Comparison of ENCODE assay signal across 7 cellular contexts in the genomic region with DNA sequence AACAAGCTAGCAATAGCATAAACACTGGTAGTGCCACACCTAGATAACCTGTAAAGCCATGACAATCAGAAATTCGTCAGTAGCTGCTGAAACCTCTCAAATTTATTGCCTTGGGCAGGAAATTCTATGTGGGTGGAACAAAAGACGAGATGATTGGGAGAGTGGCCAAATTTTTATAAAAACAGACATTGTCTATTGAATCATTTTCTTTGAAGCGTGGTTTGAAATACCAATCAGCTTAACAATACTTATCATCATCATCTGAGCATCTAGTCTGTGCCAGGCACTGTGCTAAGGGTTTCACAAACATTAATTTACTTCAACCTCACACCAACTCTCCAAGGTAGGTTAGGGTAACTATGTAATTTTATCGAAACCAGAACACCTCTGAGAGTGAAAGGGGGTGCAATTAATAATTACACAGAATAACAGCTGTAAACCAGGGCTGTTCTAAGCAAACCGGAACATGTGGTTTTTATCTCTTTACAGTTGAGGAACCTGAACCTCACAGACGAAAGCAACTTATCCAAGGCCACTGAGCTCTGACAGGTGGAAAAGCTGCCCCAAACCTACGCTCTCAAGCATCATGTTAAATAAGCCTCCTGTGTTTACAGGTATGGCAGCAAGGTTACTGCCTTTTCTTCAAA. TPM values are rescaled to one million over a fixed set of nuclear protein-coding genes. Genes with fewer than 3 reads are reported as not detected.
A peak's percentile ranks its signal among the peaks of the same experiment; 100 is the strongest.
DNase-seq lines count a peak whose midpoint lies in the region; ATAC-seq and TF ChIP-seq lines count a peak whose summit lies in the region.

No MANE protein-coding gene starts in this region.

- H3K4me3 ChIP-seq in HCT116 (replicated peaks in 1 of 2; ENCODE audit: low read depth in 1 of 2, low read length in 2 of 2) (peak overlapping the region; percentile 12 to 40), cardiac fibroblast (replicated peaks in 1 of 2; ENCODE audit: low read depth in 2 of 2, low read length in 2 of 2) (no peak overlapping the region), spleen (peak overlapping the region in 3 of 8 donors; percentile 26 to 52 (median 27))

- H3K9me3 ChIP-seq in HCT116 (ENCODE audit: control insufficient read depth in 1 of 2, insufficient read depth in 1 of 2, low read depth in 1 of 2, low read length in 2 of 2) (no peaks in the 10 kb centered on the region), spleen (no peaks in the 10 kb centered on the region)

- peak overlapping the region; percentile 37 for H3K9ac ChIP-seq in HCT116 (ENCODE audit: low read length)

- H3K27me3 ChIP-seq in HCT116 (ENCODE audit: insufficient read depth, low read length) (no peaks in the 10 kb centered on the region), spleen (replicated peaks in 1 of 7) (no peaks in the 10 kb centered on the region)

- TF ChIP-seq CTCF in HCT116 (IDR thresholded peaks at IDR 0.05 in 2 of 3, conservative IDR thresholded peaks at IDR 0.05 in 1 of 3; ENCODE audit: borderline replicate concordance in 1 of 3, insufficient read depth in 1 of 3, low read depth in 2 of 3, low read length in 2 of 3) (no peak), cardiac fibroblast (IDR thresholded peaks at IDR 0.05; ENCODE audit: low read depth, low read length) (no peak), spleen (IDR thresholded peaks at IDR 0.05 in 8 of 11, conservative IDR thresholded peaks at IDR 0.05 in 3 of 11) (no peak)

- H3K27ac ChIP-seq in HCT116 (ENCODE audit: low read depth, low read length) (peak overlapping the region; percentile 72), spleen (peak overlapping the region; percentile 32 to 81 (median 58))

- TF ChIP-seq POLR2A in HCT116 (IDR thresholded peaks at IDR 0.05; ENCODE audit: borderline replicate concordance, extremely low read depth, insufficient read depth, insufficient read length) (no peak), spleen (IDR thresholded peaks at IDR 0.05) (no peak)

- peak overlapping the region; percentile 28 for H2AFZ ChIP-seq in HCT116 (ENCODE audit: low read depth, low read length, poor library complexity, severe bottlenecking)

- WGBS in spleen, 5 donors = 19 to 36% (median 32%) methylated on average over 7 of the region's 7 CpGs

- no peaks in the 10 kb centered on the region for H4K20me1 ChIP-seq in HCT116 (ENCODE audit: insufficient read depth)

- RAD21 ChIA-PET in HCT116 (lab: Charles Lee; ENCODE audit: low non-redundant PET in 1 of 2, low total read pairs in 2 of 2, uncharacterized antibody in 2 of 2, unreplicated experiment in 2 of 2) = no interaction called here

- peak overlapping the region; percentile 67 for H3K4me2 ChIP-seq in HCT116 (ENCODE audit: low read length)

- POLR2A ChIA-PET in HCT116 (lab: Charles Lee) = interaction anchor here (1.0 to 1.6 kb wide), 2 partner anchors 8 to 9 kb away, joined by 3 to 13 read pairs; no protein-coding TSS in a partner anchor

- TF ChIP-seq RAD21 in HCT116 (IDR thresholded peaks at IDR 0.05; ENCODE audit: low read depth) = no peak

- no peaks in the 10 kb centered on the region for H3K9me2 ChIP-seq in HCT116 (ENCODE audit: insufficient read depth)

- intact Hi-C loops in HCT116 (cut with micrococcal nuclease) = no loop called here
- intact Hi-C loops in spleen (cut with DNase I; ENCODE audit: low total_unique reads) = no loop called here

- H3K79me2 ChIP-seq in HCT116 (ENCODE audit: insufficient read depth, low read length) = no peaks in the 10 kb centered on the region

- CTCF ChIA-PET in HCT116 (lab: Charles Lee) = interaction anchor here (0.9 to 1.3 kb wide), 3 partner anchors 11 to 53 kb away, joined by 3 to 4 read pairs (median 3); no protein-coding TSS in a partner anchor

- peak; percentile 87 for DNase-seq in HCT116 (ENCODE audit: low read depth, low spot score)
- peak; percentile 48 for DNase-seq in NCI-H1048 (lab: John Stamatoyannopoulos, UW)
- DNase-seq in cardiac fibroblast (ENCODE audit: low read depth in 2 of 2) = peak; percentile 2 to 58
- DNase-seq in spleen = no peak
- no peak for DNase-seq in HUDEP-2 (lab: John Stamatoyannopoulos, UW; ENCODE audit: unreplicated experiment in 76 of 76)
- no peak for DNase-seq in NCI-H2029 (lab: John Stamatoyannopoulos, UW)

- BruUV-seq in HCT116 (replicated peaks; lab: Mats Ljungman, UMichigan) = TSS peak; percentile 90

- H3K36me3 ChIP-seq in HCT116 (ENCODE audit: control insufficient read depth in 1 of 2, insufficient read depth in 2 of 2, low read length in 2 of 2) (no peaks in the 10 kb centered on the region), spleen (no peaks in the 10 kb centered on the region)

- ATAC-seq in GM18520 (IDR thresholded peaks at IDR 0.05; ENCODE audit: unreplicated experiment) (peak; percentile 78), HCT116 (peak; percentile 79)

- H3K4me1 ChIP-seq in HCT116 (ENCODE audit: control insufficient read depth in 1 of 2, insufficient read depth in 2 of 2, low read length in 2 of 2) (peaks cover 25 to 42% of the 10 kb centered on the region in 2 experiments), spleen (peaks cover 0 to 25% (median 17%) of the 10 kb centered on the region in 6 donors)

TF ChIP-seq in HCT116, 20 proteins besides CTCF, POLR2A, EP300 and RAD21 (continues in another document):
- TF ChIP-seq, protein P1, sequence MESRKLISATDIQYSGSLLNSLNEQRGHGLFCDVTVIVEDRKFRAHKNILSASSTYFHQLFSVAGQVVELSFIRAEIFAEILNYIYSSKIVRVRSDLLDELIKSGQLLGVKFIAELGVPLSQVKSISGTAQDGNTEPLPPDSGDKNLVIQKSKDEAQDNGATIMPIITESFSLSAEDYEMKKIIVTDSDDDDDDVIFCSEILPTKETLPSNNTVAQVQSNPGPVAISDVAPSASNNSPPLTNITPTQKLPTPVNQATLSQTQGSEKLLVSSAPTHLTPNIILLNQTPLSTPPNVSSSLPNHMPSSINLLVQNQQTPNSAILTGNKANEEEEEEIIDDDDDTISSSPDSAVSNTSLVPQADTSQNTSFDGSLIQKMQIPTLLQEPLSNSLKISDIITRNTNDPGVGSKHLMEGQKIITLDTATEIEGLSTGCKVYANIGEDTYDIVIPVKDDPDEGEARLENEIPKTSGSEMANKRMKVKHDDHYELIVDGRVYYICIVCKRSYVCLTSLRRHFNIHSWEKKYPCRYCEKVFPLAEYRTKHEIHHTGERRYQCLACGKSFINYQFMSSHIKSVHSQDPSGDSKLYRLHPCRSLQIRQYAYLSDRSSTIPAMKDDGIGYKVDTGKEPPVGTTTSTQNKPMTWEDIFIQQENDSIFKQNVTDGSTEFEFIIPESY (IDR thresholded peaks at IDR 0.05; ENCODE audit: extremely low read depth, insufficient replicate concordance, low read length) = no peak
- TF ChIP-seq EZH2phosphoT487 (IDR thresholded peaks at IDR 0.05; ENCODE audit: borderline replicate concordance) (no peak), YY1 (IDR thresholded peaks at IDR 0.05; ENCODE audit: extremely low read depth, insufficient replicate concordance, low read depth, low read length) (no peak), EZH2 (IDR thresholded peaks at IDR 0.05) (no peak), CEBPB (IDR thresholded peaks at IDR 0.05; ENCODE audit: low read depth) (peak; percentile 63; the same call in 1 of the 2 replicates), FOSL1 (IDR thresholded peaks at IDR 0.05; ENCODE audit: low read depth) (peak; percentile 76), ZNF274 (IDR thresholded peaks at IDR 0.05; ENCODE audit: low read depth, low read length) (no peak), TCF7L2 (IDR thresholded peaks at IDR 0.05; ENCODE audit: borderline replicate concordance, extremely low read depth, insufficient read depth, insufficient read length) (no peak), SP1 (IDR thresholded peaks at IDR 0.05; ENCODE audit: low read depth) (peak; percentile 68), POLR2AphosphoS5 (IDR thresholded peaks at IDR 0.05; ENCODE audit: low read depth, low read length) (peak; percentile 34; the same call in 1 of the 2 replicates), CBX3 (IDR thresholded peaks at IDR 0.05; ENCODE audit: low read depth) (0 out of 2 replicates have a peak, but pooled peaks have one; percentile 12), EGR1 (IDR thresholded peaks at IDR 0.05; ENCODE audit: low read depth) (peak; percentile 88)
- TF ChIP-seq, protein P2, sequence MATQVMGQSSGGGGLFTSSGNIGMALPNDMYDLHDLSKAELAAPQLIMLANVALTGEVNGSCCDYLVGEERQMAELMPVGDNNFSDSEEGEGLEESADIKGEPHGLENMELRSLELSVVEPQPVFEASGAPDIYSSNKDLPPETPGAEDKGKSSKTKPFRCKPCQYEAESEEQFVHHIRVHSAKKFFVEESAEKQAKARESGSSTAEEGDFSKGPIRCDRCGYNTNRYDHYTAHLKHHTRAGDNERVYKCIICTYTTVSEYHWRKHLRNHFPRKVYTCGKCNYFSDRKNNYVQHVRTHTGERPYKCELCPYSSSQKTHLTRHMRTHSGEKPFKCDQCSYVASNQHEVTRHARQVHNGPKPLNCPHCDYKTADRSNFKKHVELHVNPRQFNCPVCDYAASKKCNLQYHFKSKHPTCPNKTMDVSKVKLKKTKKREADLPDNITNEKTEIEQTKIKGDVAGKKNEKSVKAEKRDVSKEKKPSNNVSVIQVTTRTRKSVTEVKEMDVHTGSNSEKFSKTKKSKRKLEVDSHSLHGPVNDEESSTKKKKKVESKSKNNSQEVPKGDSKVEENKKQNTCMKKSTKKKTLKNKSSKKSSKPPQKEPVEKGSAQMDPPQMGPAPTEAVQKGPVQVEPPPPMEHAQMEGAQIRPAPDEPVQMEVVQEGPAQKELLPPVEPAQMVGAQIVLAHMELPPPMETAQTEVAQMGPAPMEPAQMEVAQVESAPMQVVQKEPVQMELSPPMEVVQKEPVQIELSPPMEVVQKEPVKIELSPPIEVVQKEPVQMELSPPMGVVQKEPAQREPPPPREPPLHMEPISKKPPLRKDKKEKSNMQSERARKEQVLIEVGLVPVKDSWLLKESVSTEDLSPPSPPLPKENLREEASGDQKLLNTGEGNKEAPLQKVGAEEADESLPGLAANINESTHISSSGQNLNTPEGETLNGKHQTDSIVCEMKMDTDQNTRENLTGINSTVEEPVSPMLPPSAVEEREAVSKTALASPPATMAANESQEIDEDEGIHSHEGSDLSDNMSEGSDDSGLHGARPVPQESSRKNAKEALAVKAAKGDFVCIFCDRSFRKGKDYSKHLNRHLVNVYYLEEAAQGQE (IDR thresholded peaks at IDR 0.05; ENCODE audit: low read depth) = no peak
- TF ChIP-seq, protein P3, sequence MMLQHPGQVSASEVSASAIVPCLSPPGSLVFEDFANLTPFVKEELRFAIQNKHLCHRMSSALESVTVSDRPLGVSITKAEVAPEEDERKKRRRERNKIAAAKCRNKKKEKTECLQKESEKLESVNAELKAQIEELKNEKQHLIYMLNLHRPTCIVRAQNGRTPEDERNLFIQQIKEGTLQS (IDR thresholded peaks at IDR 0.05) = no peak

RNA-seq across cellular contexts. Expression of a gene that starts 43.4 kb away (rescaled TPM):
- 15.4 TPM for total RNA-seq in HCT116 (2021; ENCODE audit: unreplicated experiment)
- 9.3 and 9.7 TPM in 2 replicates for polyA plus RNA-seq in HCT116 (2012)
- 10 to 100 TPM in 3 of 7 donors, 1 to 10 TPM in 4; 5.8 to 14.0 (median 9.9) TPM for total RNA-seq in spleen
- polyA plus RNA-seq in spleen = under 1 TPM; 0.39 to 0.99 (median 0.46) TPM

RNA-seq across cellular contexts. Expression of a gene that starts 51.8 kb away (rescaled TPM):
- total RNA-seq in HCT116 (2021; ENCODE audit: unreplicated experiment) (51.6 TPM), spleen (10 to 100 TPM; 12.3 to 37.0 (median 28.2) TPM)
- 20.8 and 23.1 TPM in 2 replicates for polyA plus RNA-seq in HCT116 (2012)
- 10 to 100 TPM in 1 of 3 donors, 1 to 10 TPM in 2; 5.7 to 13.6 (median 9.5) TPM for polyA plus RNA-seq in spleen

Comparison
In these comparisons a context has a peak if more than half of its experiments do, and no peak if none do; other contexts are left out.
1. DNase-seq: peak in HCT116 (single experiment), NCI-H1048 (single experiment) and cardiac fibroblast (2 of 2); none in spleen (single experiment), HUDEP-2 (0 of 76) and NCI-H2029 (single experiment).
2. H3K4me3 ChIP-seq: peak in HCT116 (2 of 2); none in cardiac fibroblast (0 of 2).